In genomic region chr3:149655826-149656599, GRCh38 we compare ENCODE assay signal across 9 cellular contexts. TPM values are rescaled to one million over a fixed set of nuclear protein-coding genes. Genes with fewer than 3 reads are reported as not detected.
DNase-seq lines count a peak whose midpoint lies in the region; ATAC-seq and TF ChIP-seq lines count a peak whose summit lies in the region.
"Had no signal": no experiment of that assay in that cellular context is flagged by ENCODE, and none has a peak within 500 bp of the region (broad histone marks: within the 10 kb centered on the region; RNA-seq: fewer than 3 reads in every experiment).

No MANE protein-coding gene starts in this region.

- H3K9me3 ChIP-seq in Panc1 (ENCODE audit: control insufficient read depth, insufficient read depth, low read depth, low read length) (no peaks in the 10 kb centered on the region), esophagus (ENCODE audit: control insufficient read depth in 2 of 2, insufficient read depth in 1 of 2, low read depth in 1 of 2, low read length in 1 of 2) (no peaks in the 10 kb centered on the region)

- POLR2A ChIA-PET in Panc1 (lab: Charles Lee) = interaction anchor here (0.5 to 0.8 kb wide), 5 partner anchors 13 to 142 kb away, joined by 3 to 7 read pairs (median 3); no protein-coding TSS in a partner anchor

- no peaks in the 10 kb centered on the region for H3K36me3 Mint-ChIP-seq in natural killer cell treated with Interleukin-12 subunit alpha and Interleukin-12 subunit beta and Interleukin-15 and Interleukin-18, amount 100 ng/mL, for 72 hours
- no peaks in the 10 kb centered on the region for H3K36me3 Mint-ChIP-seq in activated T-cell treated with anti-CD3 and anti-CD28 coated beads, Interleukin-2, amount 50 U/mL, for 4 hours (ENCODE audit: insufficient read depth)

- TF ChIP-seq CTCF in AG10803 (conservative IDR thresholded peaks at IDR 0.05; ENCODE audit: low read length) (peak; percentile 22), Panc1 (IDR thresholded peaks at IDR 0.05) (0 out of 2 replicates have a peak, but pooled peaks have one; percentile 3)

- H3K27me3 ChIP-seq in Panc1 (ENCODE audit: control insufficient read depth, insufficient read depth, low read length) (no peaks in the 10 kb centered on the region), esophagus (ENCODE audit: control insufficient read depth in 1 of 2, insufficient read depth in 2 of 2, low read length in 2 of 2) (no peaks in the 10 kb centered on the region)

- peak overlapping the region; percentile 96 for H3K4me3 Mint-ChIP-seq in natural killer cell treated with Interleukin-12 subunit alpha and Interleukin-12 subunit beta and Interleukin-15 and Interleukin-18, amount 100 ng/mL, for 72 hours
- no peak overlapping the region for H3K4me3 Mint-ChIP-seq in activated T-cell treated with anti-CD3 and anti-CD28 coated beads, Interleukin-2, amount 50 U/mL, for 4 hours

- intact Hi-C loops in Panc1 (cut with micrococcal nuclease; ENCODE audit: unreplicated experiment) = loop anchor here (5.0 to 10.0 kb wide), 2 partner anchors 84 to 111 kb away; no protein-coding TSS in a partner anchor

- H3K27ac Mint-ChIP-seq in natural killer cell treated with Interleukin-12 subunit alpha and Interleukin-12 subunit beta and Interleukin-15 and Interleukin-18, amount 100 ng/mL, for 72 hours = no peak overlapping the region

- H3K36me3 ChIP-seq in Panc1 (ENCODE audit: control insufficient read depth, insufficient read depth, low read length) (peaks cover 26% of the 10 kb centered on the region; the same call in 1 of the 2 replicates), esophagus (ENCODE audit: control insufficient read depth in 2 of 2, insufficient read depth in 2 of 2, low read length in 1 of 2) (no peaks in the 10 kb centered on the region)

- H3K4me1 ChIP-seq in Panc1 (ENCODE audit: control insufficient read depth, insufficient read depth, low read length) = peaks cover 54% of the 10 kb centered on the region
- no peaks in the 10 kb centered on the region for H3K4me1 ChIP-seq in esophagus (ENCODE audit: control insufficient read depth in 2 of 2, insufficient read depth in 2 of 2, low read length in 1 of 2)

- in situ Hi-C loops in Panc1 (cut with HindIII; ENCODE audit: low pct_unique_long_range_greater_than_20kb, low sequenced_read_pairs) = no loop called here

- H3K27ac ChIP-seq in Panc1 (ENCODE audit: low read length) (peak overlapping the region; percentile 91), esophagus (ENCODE audit: low read depth in 2 of 2, low read length in 1 of 2) (peak overlapping the region; percentile 81 to 99)

- no peaks in the 10 kb centered on the region for H3K9me3 Mint-ChIP-seq in natural killer cell treated with Interleukin-12 subunit alpha and Interleukin-12 subunit beta and Interleukin-15 and Interleukin-18, amount 100 ng/mL, for 72 hours
- no peaks in the 10 kb centered on the region for H3K9me3 Mint-ChIP-seq in activated T-cell treated with anti-CD3 and anti-CD28 coated beads, Interleukin-2, amount 50 U/mL, for 4 hours

- peaks cover 8 to 12% of the 10 kb centered on the region in 2 donors for H3K4me1 Mint-ChIP-seq in natural killer cell treated with Interleukin-12 subunit alpha and Interleukin-12 subunit beta and Interleukin-15 and Interleukin-18, amount 100 ng/mL, for 72 hours (ENCODE audit: low read depth in 2 of 2)
- peaks cover 12% of the 10 kb centered on the region for H3K4me1 Mint-ChIP-seq in activated T-cell treated with anti-CD3 and anti-CD28 coated beads, Interleukin-2, amount 50 U/mL, for 4 hours (ENCODE audit: low read depth)

- H3K4me3 ChIP-seq in AG10803 (ENCODE audit: low read length) (peak overlapping the region; percentile 89), Panc1 (ENCODE audit: low read depth in 2 of 2, low read length in 2 of 2) (peak overlapping the region; percentile 85 to 87), esophagus (ENCODE audit: low read depth in 1 of 2, low read length in 2 of 2) (peak overlapping the region; percentile 84 to 90)

- CTCF ChIA-PET in Panc1 (lab: Charles Lee) = interaction anchor here (1.0 kb wide), 1 partner anchor 87 kb away, joined by 3 read pairs; no protein-coding TSS in a partner anchor

- TSS peak; percentile 58 for BruUV-seq in Panc1 (replicated peaks; lab: Mats Ljungman, UMichigan)

- peak; percentile 39 for DNase-seq in AG10803 (ENCODE audit: low read depth)
- no peak for DNase-seq in Panc1 (ENCODE audit: low read depth, low spot score)
- DNase-seq in natural killer cell treated with Interleukin-12 subunit alpha and Interleukin-12 subunit beta and Interleukin-15 and Interleukin-18, amount 100 ng/mL, for 72 hours (ENCODE audit: low spot score) = no peak
- DNase-seq in T-helper 9 cell = no peak
- no peak for DNase-seq in stimulated activated naive CD4-positive, alpha-beta T cell (lab: John Stamatoyannopoulos, UW)
- DNase-seq in activated T-cell treated with anti-CD3 and anti-CD28 coated beads, Interleukin-2, amount 50 U/mL, for 4 hours = no peak
- DNase-seq in stimulated activated CD4-positive, alpha-beta T cell treated with anti-CD3 and anti-CD28 coated beads, Interleukin-4, amount 100 ng/mL, for 4 hours = no peak
- DNase-seq: NCI-H526 treated with DMSO at 0.1 percent for 48 hours had no signal

- H3K27me3 Mint-ChIP-seq in natural killer cell treated with Interleukin-12 subunit alpha and Interleukin-12 subunit beta and Interleukin-15 and Interleukin-18, amount 100 ng/mL, for 72 hours = peaks cover 18 to 40% of the 10 kb centered on the region in 2 donors
- H3K27me3 Mint-ChIP-seq in activated T-cell treated with anti-CD3 and anti-CD28 coated beads, Interleukin-2, amount 50 U/mL, for 4 hours (ENCODE audit: low read depth) = peaks cover 52% of the 10 kb centered on the region

- no peak for ATAC-seq in Panc1
- no peak for ATAC-seq in natural killer cell treated with Interleukin-12 subunit alpha and Interleukin-12 subunit beta and Interleukin-15 and Interleukin-18, amount 100 ng/mL, for 72 hours
- ATAC-seq in activated T-cell treated with anti-CD3 and anti-CD28 coated beads, Interleukin-2, amount 50 U/mL, for 4 hours = no peak

- WGBS in esophagus, 2 donors = 21 to 30% methylated on average over 2 of the region's 2 CpGs

RNA-seq across cellular contexts. Expression of gene WWTR1, which starts 1.8 kb away (rescaled TPM):
- total RNA-seq in Panc1 (2021; ENCODE audit: unreplicated experiment) = 298 TPM
- polyA plus RNA-seq in Panc1 (2012; ENCODE audit: insufficient read length) = 335 TPM
- 10 to 100 TPM; 29.2 to 31.2 TPM for polyA plus RNA-seq in esophagus
- 1 to 10 TPM in 1 of 2 donors, under 1 TPM in 1; 0.55 to 6.7 TPM for total RNA-seq in natural killer cell treated with Interleukin-12 subunit alpha and Interleukin-12 subunit beta and Interleukin-15 and Interleukin-18, amount 100 ng/mL, for 72 hours
- 1 to 10 TPM in 2 of 3 donors, under 1 TPM in 1; 0.63 to 1.5 (median 1.0) TPM for total RNA-seq in activated T-cell treated with anti-CD3 and anti-CD28 coated beads, Interleukin-2, amount 50 U/mL, for 4 hours

Comparison
In these comparisons a context has a peak if more than half of its experiments do, and no peak if none do; other contexts are left out.
1. RNA of gene WWTR1, which starts 1.8 kb away (total RNA-seq): 298 TPM in Panc1 (single experiment); 0.55 to 6.7 TPM in natural killer cell treated with Interleukin-12 subunit alpha and Interleukin-12 subunit beta and Interleukin-15 and Interleukin-18, amount 100 ng/mL, for 72 hours and 0.63 to 1.5 TPM in activated T-cell treated with anti-CD3 and anti-CD28 coated beads, Interleukin-2, amount 50 U/mL, for 4 hours; every median in the first group is over 10 times any median in the second.
2. Peak in every context shown above with its lines, with median percentiles within 50 percentile points of each other: H3K4me3 ChIP-seq.